In genomic region chr16:29806096-29806579, GRCh38 we compare ENCODE assay signal across 8 cellular contexts. TPM values are rescaled to one million over a fixed set of nuclear protein-coding genes. Genes with fewer than 3 reads are reported as not detected.
DNase-seq lines count a peak whose midpoint lies in the region; ATAC-seq, FAIRE-seq and TF ChIP-seq lines count a peak whose summit lies in the region.

Gene MAZ, plus strand, starts transcription at chr16:29806529. Its CDS starts 173 bp downstream, at chr16:29806702.

- no peak for TF ChIP-seq EP300 in sigmoid colon (IDR thresholded peaks at IDR 0.05)

- peak; percentile 72 for FAIRE-seq in GM12892 (lab: Jason Lieb, UNC)

- TF ChIP-seq POLR2A in GM12892 (IDR thresholded peaks at IDR 0.05; ENCODE audit: low read depth, low read length) (no peak), adrenal gland (IDR thresholded peaks at IDR 0.05) (no peak), sigmoid colon (IDR thresholded peaks at IDR 0.05) (no peak)

- no peaks in the 10 kb centered on the region for H3K79me2 ChIP-seq in OCI-LY1 (ENCODE audit: insufficient read depth, low read length)

- TF ChIP-seq CTCF in AG04450 (IDR thresholded peaks at IDR 0.05; ENCODE audit: low read depth, low read length) (no peak), OCI-LY1 (IDR thresholded peaks at IDR 0.05; ENCODE audit: low read length) (no peak), adrenal gland (IDR thresholded peaks at IDR 0.05) (no peak), sigmoid colon (IDR thresholded peaks at IDR 0.05) (no peak)

- H3K4me1 ChIP-seq in OCI-LY1 (ENCODE audit: insufficient read depth, low read length, severe bottlenecking), result peaks cover 61% of the 10 kb centered on the region
- H3K4me1 ChIP-seq in adrenal gland (replicated peaks in 1 of 2), result peaks cover 23 to 44% of the 10 kb centered on the region in 2 donors
- H3K4me1 ChIP-seq in right cardiac atrium (ENCODE audit: control insufficient read depth, insufficient read depth, low read length), result peaks cover 2% of the 10 kb centered on the region
- H3K4me1 ChIP-seq in sigmoid colon, result peaks cover 0 to 50% (median 47%) of the 10 kb centered on the region in 4 donors

- CTCF ChIA-PET in AG04450 (lab: Charles Lee), result interaction anchor here (0.6 to 3.2 kb wide), 3 partner anchors 9 to 43 kb away, joined by 3 to 45 read pairs (median 6); no protein-coding TSS in a partner anchor

- 0 to 3% methylated on average over 17 to 40 of the region's 67 CpGs; no CpG with 5 or more reads in 2 of the 4 donors for WGBS in adrenal gland, 4 donors
- WGBS in right cardiac atrium, result 1% methylated on average over 56 of the region's 67 CpGs
- 1 to 2% methylated on average over 52 to 64 of the region's 67 CpGs for WGBS in sigmoid colon, 2 donors

- peak within 1 kb of the TSS; percentile 95 for H3K27ac ChIP-seq in AG04450 (ENCODE audit: low read depth, low read length)
- peak within 1 kb of the TSS; percentile 94 for H3K27ac ChIP-seq in OCI-LY1 (ENCODE audit: low read depth, low read length, poor library complexity, severe bottlenecking)
- H3K27ac ChIP-seq in adrenal gland, result peak within 1 kb of the TSS; percentile 72 to 98 (median 94)
- H3K27ac ChIP-seq in right cardiac atrium (ENCODE audit: low read length), result peak within 1 kb of the TSS; percentile 89
- peak within 1 kb of the TSS; percentile 94 to 99 (median 95) for H3K27ac ChIP-seq in sigmoid colon

- POLR2A ChIA-PET in AG04450 (lab: Yijun Ruan, JAX), result interaction anchor here (0.6 to 1.1 kb wide), 3 partner anchors 108 to 720 kb away, joined by 3 to 5 read pairs (median 4); no protein-coding TSS in a partner anchor

- H3K4me2 ChIP-seq in OCI-LY1 (ENCODE audit: low read length), result peak within 1 kb of the TSS; percentile 82

- DNase-seq in AG04450 (ENCODE audit: low read depth, low spot score), result peak; percentile 82
- no peak for DNase-seq in GM12892 (ENCODE audit: insufficient read length)
- DNase-seq in adrenal gland, result peak in 5 of 7 donors; percentile 95 to 97 (median 95)
- no peak for DNase-seq in right cardiac atrium
- DNase-seq in sigmoid colon, result no peak
- DNase-seq in KBM-7, result no peak

- H3F3A ChIP-seq in OCI-LY1 (ENCODE audit: insufficient read depth, low read length), result 0 out of 2 replicates have a peak, but pooled peaks cover 3% of the 10 kb centered on the region

- H3K9ac ChIP-seq in OCI-LY1 (ENCODE audit: low read length), result peak within 1 kb of the TSS; percentile 94

- in situ Hi-C loops in KBM-7 (cut with MboI; ENCODE audit: low pct_unique_long_range_greater_than_20kb, low sequenced_read_pairs), result no loop called here

- H3K9me3 ChIP-seq in AG04450 (ENCODE audit: control insufficient read depth, insufficient read depth, low read length) (no peaks in the 10 kb centered on the region), OCI-LY1 (ENCODE audit: low read length) (no peaks in the 10 kb centered on the region), adrenal gland (replicated peaks in 1 of 3) (no peaks in the 10 kb centered on the region), right cardiac atrium (ENCODE audit: control insufficient read depth, low read length) (no peaks in the 10 kb centered on the region), sigmoid colon (no peaks in the 10 kb centered on the region)

- H3K27me3 ChIP-seq in AG04450 (ENCODE audit: control insufficient read depth, insufficient read depth, low read length) (no peaks in the 10 kb centered on the region), OCI-LY1 (ENCODE audit: insufficient read depth, low read length) (no peaks in the 10 kb centered on the region), adrenal gland (no peaks in the 10 kb centered on the region), right cardiac atrium (ENCODE audit: control insufficient read depth, insufficient read depth) (no peaks in the 10 kb centered on the region), sigmoid colon (no peaks in the 10 kb centered on the region)

- H4K20me1 ChIP-seq in OCI-LY1 (ENCODE audit: insufficient read depth, low read length), result no peaks in the 10 kb centered on the region

- no peaks in the 10 kb centered on the region for H3K9me2 ChIP-seq in OCI-LY1 (ENCODE audit: low read depth, low read length)

- intact Hi-C loops in adrenal gland (cut with DNase I), result no loop called here
- intact Hi-C loops in right cardiac atrium (cut with DNase I), result no loop called here
- intact Hi-C loops in sigmoid colon (cut with DNase I), result no loop called here

- H3K36me3 ChIP-seq in OCI-LY1 (ENCODE audit: insufficient read depth, low read length) (peaks cover 64% of the 10 kb centered on the region), adrenal gland (replicated peaks in 1 of 2) (peaks cover 0 to 18% of the 10 kb centered on the region in 2 donors), sigmoid colon (peaks cover 0 to 22% (median 8%) of the 10 kb centered on the region in 4 donors)

- ATAC-seq in right cardiac atrium, result no peak
- no peak for ATAC-seq in HG03354 (IDR thresholded peaks at IDR 0.05; ENCODE audit: poor library complexity, severe bottlenecking, unreplicated experiment)

- H3K4me3 ChIP-seq in AG04450 (ENCODE audit: low read depth, low read length), result peak within 1 kb of the TSS; percentile 86
- peak within 1 kb of the TSS; percentile 73 for H3K4me3 ChIP-seq in OCI-LY1 (ENCODE audit: low read depth, low read length, poor library complexity, severe bottlenecking)
- peak within 1 kb of the TSS in 3 of 4 donors; percentile 43 to 97 (median 69) for H3K4me3 ChIP-seq in adrenal gland
- peak within 1 kb of the TSS; percentile 91 for H3K4me3 ChIP-seq in right cardiac atrium (ENCODE audit: low read length)
- H3K4me3 ChIP-seq in sigmoid colon, result peak within 1 kb of the TSS; percentile 66 to 76 (median 68)

- no peak within 1 kb of the TSS for H2AFZ ChIP-seq in OCI-LY1 (ENCODE audit: low read length)

RNA-seq across cellular contexts. Expression of gene MAZ, which starts in this region (rescaled TPM):
- polyA plus RNA-seq in AG04450 (2011; rRNA removed), result 58.4 and 79.6 TPM in 2 replicates
- polyA minus RNA-seq in AG04450 (2011; rRNA and poly(A)+ RNA removed), result 141 and 195 TPM in 2 replicates
- polyA plus RNA-seq in GM12892 (2012; ENCODE audit: missing spikeins), result 133 TPM
- total RNA-seq in adrenal gland, result 100 to 1,000 TPM in 6 of 8 donors, 10 to 100 TPM in 2; 78.8 to 247 (median 145) TPM
- 100 to 1,000 TPM; 108 to 304 (median 147) TPM for polyA plus RNA-seq in adrenal gland
- total RNA-seq in right cardiac atrium, result 100 to 1,000 TPM in 3 of 4 donors, 10 to 100 TPM in 1; 82.3 to 113 (median 104) TPM
- 69.3 TPM for polyA plus RNA-seq in right cardiac atrium
- 100 to 1,000 TPM in 1 of 4 donors, 10 to 100 TPM in 3; 59.6 to 102 (median 67.2) TPM for total RNA-seq in sigmoid colon
- polyA plus RNA-seq in sigmoid colon, result 100 to 1,000 TPM; 137 to 226 (median 192) TPM

Comparison
In these comparisons a context has a peak if more than half of its experiments do, and no peak if none do; other contexts are left out.
1. DNase-seq: peak in AG04450 (single experiment) and adrenal gland (5 of 7); none in GM12892 (single experiment), right cardiac atrium (0 of 3), sigmoid colon (single experiment) and KBM-7 (single experiment).
2. Peak in every context shown above with its lines, with median percentiles within 50 percentile points of each other: H3K27ac ChIP-seq and H3K4me3 ChIP-seq.